Comparison of ENCODE assay signal across 11 cellular contexts in the genomic region with DNA sequence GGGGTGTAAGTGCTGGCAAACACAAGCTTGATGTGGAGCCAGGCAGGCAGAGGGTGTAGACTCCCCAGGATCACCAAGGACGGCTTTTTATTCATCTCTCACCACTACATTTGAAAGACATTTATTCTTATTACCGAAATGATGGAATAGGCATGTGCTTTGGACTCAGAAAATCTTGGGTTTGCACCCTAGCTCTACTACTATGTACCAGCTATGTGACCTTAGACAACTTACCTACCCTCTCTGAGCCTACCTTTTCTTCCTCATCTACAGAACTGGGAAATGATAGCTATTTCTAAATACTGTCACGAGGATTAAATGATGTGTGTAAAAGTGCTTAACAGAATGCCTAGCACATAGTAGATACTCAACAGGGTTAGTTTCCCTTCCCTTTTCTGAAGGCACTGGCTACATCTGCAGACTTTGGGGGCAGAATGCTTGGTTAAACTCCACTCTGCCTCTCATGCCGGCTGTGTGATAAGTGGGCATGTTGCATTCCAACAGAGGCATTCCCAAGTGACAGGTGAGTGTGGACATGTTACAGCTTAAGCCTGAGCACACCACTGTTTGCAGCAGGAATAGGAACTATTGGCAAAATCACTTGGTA.
A peak's percentile ranks its signal among the peaks of the same experiment; 100 is the strongest.
DNase-seq lines count a peak whose midpoint lies in the region; ATAC-seq and TF ChIP-seq lines count a peak whose summit lies in the region.
"Had no signal": no experiment of that assay in that cellular context is flagged by ENCODE, and none has a peak within 500 bp of the region (broad histone marks: within the 10 kb centered on the region; RNA-seq: fewer than 3 reads in every experiment).

No MANE protein-coding gene starts in this region.

- H3K4me3 ChIP-seq in lung: no peak overlapping the region

- CTCF ChIA-PET in activated CD4-positive, alpha-beta memory T cell treated with anti-CD3 and anti-CD28 coated beads for 36 hours (lab: Charles Lee): interaction anchor here (1.0 to 2.5 kb wide), 3 partner anchors 11 to 169 kb away, joined by 3 to 16 read pairs (median 5); no protein-coding TSS in a partner anchor

- intact Hi-C loops in activated CD4-positive, alpha-beta memory T cell treated with anti-CD3 and anti-CD28 coated beads for 36 hours (cut with micrococcal nuclease): no loop called here

- H3K4me1 ChIP-seq in lung (ENCODE audit: control insufficient read depth in 2 of 2, insufficient read depth in 2 of 2, low read length in 2 of 2): peaks cover 1 to 3% of the 10 kb centered on the region in 2 donors
- H3K4me1 ChIP-seq: parathyroid adenoma had no signal

- H3K4me3 Mint-ChIP-seq in activated CD4-positive, alpha-beta memory T cell treated with anti-CD3 and anti-CD28 coated beads for 36 hours: no peak overlapping the region

- no peak for TF ChIP-seq CTCF in lung (IDR thresholded peaks at IDR 0.05; ENCODE audit: control extremely low read depth, extremely low read depth)

- no peaks in the 10 kb centered on the region for H3K4me1 Mint-ChIP-seq in activated CD4-positive, alpha-beta memory T cell treated with anti-CD3 and anti-CD28 coated beads for 36 hours (ENCODE audit: low read depth)

- no peaks in the 10 kb centered on the region for H3K36me3 Mint-ChIP-seq in activated CD4-positive, alpha-beta memory T cell treated with anti-CD3 and anti-CD28 coated beads for 36 hours

- H3K36me3 ChIP-seq in lung (ENCODE audit: control insufficient read depth in 2 of 2, insufficient read depth in 2 of 2, low read length in 2 of 2): no peaks in the 10 kb centered on the region

- ATAC-seq in GM18870 (IDR thresholded peaks at IDR 0.05; ENCODE audit: unreplicated experiment): peak; percentile 89
- ATAC-seq in HG02610 (IDR thresholded peaks at IDR 0.05; ENCODE audit: unreplicated experiment): peak; percentile 94
- peak; percentile 88 for ATAC-seq in HG03558 (IDR thresholded peaks at IDR 0.05; ENCODE audit: extremely low read depth, unreplicated experiment)
- ATAC-seq in lung (ENCODE audit: insufficient read depth, low FRiP score): peak; percentile 15

- H3K27ac Mint-ChIP-seq in activated CD4-positive, alpha-beta memory T cell treated with anti-CD3 and anti-CD28 coated beads for 36 hours: no peak overlapping the region

- no peak overlapping the region for H3K27ac ChIP-seq in lung (ENCODE audit: low read depth in 1 of 2, low read length in 1 of 2)
- H3K27ac ChIP-seq: parathyroid adenoma had no signal

- POLR2A ChIA-PET in activated CD4-positive, alpha-beta memory T cell treated with anti-CD3 and anti-CD28 coated beads for 36 hours (lab: Charles Lee): no interaction called here

- peaks cover 13% of the 10 kb centered on the region for H3K27me3 Mint-ChIP-seq in activated CD4-positive, alpha-beta memory T cell treated with anti-CD3 and anti-CD28 coated beads for 36 hours

- DNase-seq in lung (ENCODE audit: low spot score) (no peak), D341Med (ENCODE audit: low spot score) (no peak), NK-92 (lab: John Stamatoyannopoulos, UW; ENCODE audit: unreplicated experiment) (no peak), DMS79 treated with DMSO at 0.1 percent for 48 hours (lab: John Stamatoyannopoulos, UW) (no peak)
- DNase-seq in activated CD4-positive, alpha-beta memory T cell treated with anti-CD3 and anti-CD28 coated beads for 36 hours: no peak
- DNase-seq: DND-41, RPMI8226 had no signal

- H3K9me3 Mint-ChIP-seq in activated CD4-positive, alpha-beta memory T cell treated with anti-CD3 and anti-CD28 coated beads for 36 hours: no peaks in the 10 kb centered on the region

- peaks cover 0 to 3% of the 10 kb centered on the region in 2 donors for H3K9me3 ChIP-seq in lung (ENCODE audit: control insufficient read depth in 2 of 2, insufficient read depth in 1 of 2, low read length in 1 of 2)

- 57 to 70% methylated on average over 4 of the region's 4 CpGs for WGBS in lung, 2 donors

- no peaks in the 10 kb centered on the region for H3K27me3 ChIP-seq in lung (ENCODE audit: control insufficient read depth, insufficient read depth)

Comparison
In these comparisons a context has a peak if more than half of its experiments do, and no peak if none do; other contexts are left out.
1. ATAC-seq: peak in every context shown above with its lines; median percentile 94 in HG02610; 89 in GM18870; 88 in HG03558; 15 in lung.